In genomic region chr3:6392123-6392522, GRCh38 we compare ENCODE assay signal across 20 cellular contexts.
DNase-seq lines count a peak whose midpoint lies in the region; ATAC-seq and TF ChIP-seq lines count a peak whose summit lies in the region.
"Had no signal": no experiment of that assay in that cellular context is flagged by ENCODE, and none has a peak within 500 bp of the region (broad histone marks: within the 10 kb centered on the region; RNA-seq: fewer than 3 reads in every experiment).

No MANE protein-coding gene starts in this region.

- dilution Hi-C loops in mammary epithelial cell (cut with HindIII; ENCODE audit: low sequenced_read_pairs), result no loop called here

- H3K9ac ChIP-seq in mammary epithelial cell (ENCODE audit: insufficient read depth, low read length) (no peak overlapping the region), HCT116 (ENCODE audit: low read length) (no peak overlapping the region)

- intact Hi-C loops in MCF 10A (cut with micrococcal nuclease) (loop anchor here (1.0 kb wide), 1 partner anchor 407 kb away; no protein-coding TSS in a partner anchor), mammary epithelial cell (cut with micrococcal nuclease) (no loop called here), HCT116 (cut with micrococcal nuclease) (no loop called here), OCI-LY7 (cut with micrococcal nuclease; ENCODE audit: unreplicated experiment) (no loop called here)

- H3K36me3 Mint-ChIP-seq in MCF 10A (ENCODE audit: insufficient read depth, unreplicated experiment), result no peaks in the 10 kb centered on the region

- DNase-seq in MCF 10A (ENCODE audit: unreplicated experiment) (no peak), mammary epithelial cell (no peak), HCT116 (ENCODE audit: low read depth, low spot score) (no peak), OCI-LY7 (ENCODE audit: low spot score) (no peak), epithelial cell of esophagus (ENCODE audit: low read depth) (no peak), NCI-H1105 (lab: John Stamatoyannopoulos, UW) (no peak), occipital lobe (lab: John Stamatoyannopoulos, UW) (no peak)
- DNase-seq: ACHN, C1 segment of cervical spinal cord, DND-41, KBM-7, NCI-H1092, NCI-H2107, NCI-H2227 treated with DMSO at 0.1 percent for 48 hours, NCI-H524, Right ventricle myocardium superior, T-helper 1 cell, T-helper 9 cell had no signal

- H3K4me3 ChIP-seq in mammary epithelial cell (replicated peaks in 1 of 3; ENCODE audit: insufficient read depth in 1 of 3, low read depth in 2 of 3, low read length in 3 of 3), result no peak overlapping the region
- no peak overlapping the region for H3K4me3 ChIP-seq in HCT116 (replicated peaks in 1 of 2; ENCODE audit: low read depth in 1 of 2, low read length in 2 of 2)
- H3K4me3 ChIP-seq in OCI-LY7 (ENCODE audit: low read depth, low read length, poor library complexity, severe bottlenecking), result no peak overlapping the region
- no peak overlapping the region for H3K4me3 ChIP-seq in epithelial cell of esophagus (ENCODE audit: low read length)
- H3K4me3 ChIP-seq: GM23338 had no signal

- H3K9me3 ChIP-seq in mammary epithelial cell (replicated peaks; ENCODE audit: insufficient read depth, low read length) (peaks cover 5% of the 10 kb centered on the region), HCT116 (ENCODE audit: control insufficient read depth in 1 of 2, insufficient read depth in 1 of 2, low read depth in 1 of 2, low read length in 2 of 2) (no peaks in the 10 kb centered on the region), OCI-LY7 (ENCODE audit: low read length) (no peaks in the 10 kb centered on the region)

- no peak overlapping the region for H3K27ac Mint-ChIP-seq in MCF 10A (ENCODE audit: low read depth, unreplicated experiment)
- H3K27ac Mint-ChIP-seq: GM23338 had no signal

- H3K4me3 Mint-ChIP-seq in MCF 10A (ENCODE audit: unreplicated experiment), result no peak overlapping the region
- H3K4me3 Mint-ChIP-seq: GM23338 had no signal

- no peaks in the 10 kb centered on the region for H3K4me1 ChIP-seq in mammary epithelial cell (ENCODE audit: insufficient read depth, low read length)
- H3K4me1 ChIP-seq in HCT116 (ENCODE audit: control insufficient read depth in 1 of 2, insufficient read depth in 2 of 2, low read length in 2 of 2), result no peaks in the 10 kb centered on the region
- H3K4me1 ChIP-seq in OCI-LY7 (ENCODE audit: insufficient read depth, low read length, poor library complexity, severe bottlenecking), result no peaks in the 10 kb centered on the region

- POLR2A ChIA-PET in MCF 10A (lab: Yijun Ruan, JAX) (interaction anchor here (1.0 kb wide), 2 partner anchors 9 to 13 kb away, joined by 3 read pairs; no protein-coding TSS in a partner anchor), HCT116 (lab: Charles Lee) (no interaction called here), OCI-LY7 (lab: Charles Lee) (no interaction called here)

- H4K20me1 ChIP-seq in mammary epithelial cell (ENCODE audit: insufficient read depth, low read length) (no peaks in the 10 kb centered on the region), HCT116 (ENCODE audit: insufficient read depth) (no peaks in the 10 kb centered on the region), OCI-LY7 (ENCODE audit: insufficient read depth, low read length) (no peaks in the 10 kb centered on the region)

- no peak for ATAC-seq in HCT116
- ATAC-seq in GM18909 (IDR thresholded peaks at IDR 0.05; ENCODE audit: poor library complexity, unreplicated experiment), result no peak
- ATAC-seq: GM23338 had no signal

- TF ChIP-seq CTCF in MCF 10A (IDR thresholded peaks at IDR 0.05; ENCODE audit: unreplicated experiment) (peak; percentile 20), mammary epithelial cell (conservative IDR thresholded peaks at IDR 0.05 in 1 of 2, IDR thresholded peaks at IDR 0.05 in 1 of 2; ENCODE audit: extremely low read depth in 1 of 2, insufficient read depth in 1 of 2, low read depth in 1 of 2, low read length in 2 of 2) (no peak), HCT116 (IDR thresholded peaks at IDR 0.05 in 2 of 3, conservative IDR thresholded peaks at IDR 0.05 in 1 of 3; ENCODE audit: borderline replicate concordance in 1 of 3, insufficient read depth in 1 of 3, low read depth in 2 of 3, low read length in 2 of 3) (peak in 1 of 3 experiments; percentile 22; a peak in 1 of 6 replicates), OCI-LY7 (conservative IDR thresholded peaks at IDR 0.05; ENCODE audit: low read length) (peak; percentile 39; the same call in 1 of the 2 replicates), epithelial cell of esophagus (IDR thresholded peaks at IDR 0.05; ENCODE audit: insufficient read depth, low read depth, low read length, missing control alignments) (peak; percentile 9)

- H3K4me1 Mint-ChIP-seq in MCF 10A (ENCODE audit: insufficient read depth, unreplicated experiment), result no peaks in the 10 kb centered on the region
- H3K4me1 Mint-ChIP-seq: GM23338 had no signal

- in situ Hi-C loops in mammary epithelial cell (cut with MboI; ENCODE audit: low sequenced_read_pairs in 2 of 2), result no loop called here

- RAD21 ChIA-PET in HCT116 (lab: Charles Lee; ENCODE audit: low non-redundant PET in 1 of 2, low total read pairs in 2 of 2, uncharacterized antibody in 2 of 2, unreplicated experiment in 2 of 2), result no interaction called here

- H3K36me3 ChIP-seq in mammary epithelial cell (ENCODE audit: insufficient read depth, low read length), result no peaks in the 10 kb centered on the region
- no peaks in the 10 kb centered on the region for H3K36me3 ChIP-seq in HCT116 (ENCODE audit: control insufficient read depth in 1 of 2, insufficient read depth in 2 of 2, low read length in 2 of 2)
- no peaks in the 10 kb centered on the region for H3K36me3 ChIP-seq in OCI-LY7 (ENCODE audit: insufficient read depth, low read length)

- CTCF ChIA-PET in MCF 10A (lab: Yijun Ruan, JAX), result interaction anchor here (0.5 to 0.7 kb wide), 2 partner anchors 408 to 411 kb away, joined by 3 read pairs; no protein-coding TSS in a partner anchor
- CTCF ChIA-PET in mammary epithelial cell (lab: Charles Lee; ENCODE audit: low non-redundant PET), result no interaction called here
- CTCF ChIA-PET in HCT116 (lab: Charles Lee), result no interaction called here
- CTCF ChIA-PET in OCI-LY7 (lab: Charles Lee; ENCODE audit: unreplicated experiment), result no interaction called here

- H3K9me2 ChIP-seq in HCT116 (ENCODE audit: insufficient read depth) (no peaks in the 10 kb centered on the region), OCI-LY7 (ENCODE audit: insufficient read depth, low read length) (no peaks in the 10 kb centered on the region)

- H3K4me2 ChIP-seq in mammary epithelial cell (ENCODE audit: insufficient read depth, low read depth, low read length) (no peak overlapping the region), HCT116 (ENCODE audit: low read length) (no peak overlapping the region), OCI-LY7 (ENCODE audit: low read length) (no peak overlapping the region)
- H3K4me2 ChIP-seq: GM23338 had no signal

- peak; percentile 22 for TF ChIP-seq RAD21 in HCT116 (IDR thresholded peaks at IDR 0.05; ENCODE audit: low read depth)

- H2AFZ ChIP-seq in mammary epithelial cell (ENCODE audit: low read depth, low read length) (no peak overlapping the region), HCT116 (ENCODE audit: low read depth, low read length, poor library complexity, severe bottlenecking) (no peak overlapping the region), OCI-LY7 (ENCODE audit: low read length) (no peak overlapping the region)
- H2AFZ ChIP-seq: GM23338 had no signal

- no peak overlapping the region for H3K27ac ChIP-seq in mammary epithelial cell (ENCODE audit: insufficient read depth, low read depth, low read length)
- H3K27ac ChIP-seq in HCT116 (ENCODE audit: low read depth, low read length), result no peak overlapping the region
- H3K27ac ChIP-seq in OCI-LY7 (ENCODE audit: low read depth, low read length, poor library complexity, severe bottlenecking), result no peak overlapping the region

- no peak for TF ChIP-seq POLR2A in HCT116 (IDR thresholded peaks at IDR 0.05; ENCODE audit: borderline replicate concordance, extremely low read depth, insufficient read depth, insufficient read length)

- no peaks in the 10 kb centered on the region for H3K27me3 ChIP-seq in mammary epithelial cell (ENCODE audit: insufficient read depth, low read length)
- no peaks in the 10 kb centered on the region for H3K27me3 ChIP-seq in HCT116 (ENCODE audit: insufficient read depth, low read length)

- BruUV-seq in MCF 10A (replicated peaks; lab: Mats Ljungman, UMichigan) (no TSS peak), mammary epithelial cell (replicated peaks; lab: Mats Ljungman, UMichigan) (no TSS peak), HCT116 (replicated peaks; lab: Mats Ljungman, UMichigan) (no TSS peak), OCI-LY7 (replicated peaks; lab: Mats Ljungman, UMichigan) (no TSS peak)

- WGBS in mammary epithelial cell (ENCODE audit: low coverage, missing lambda C conversion rate), result 75% methylated on average over 2 of the region's 2 CpGs

- H3K27me3 Mint-ChIP-seq in MCF 10A (ENCODE audit: insufficient read depth, unreplicated experiment), result peaks cover 16% of the 10 kb centered on the region

- no peaks in the 10 kb centered on the region for H3K79me2 ChIP-seq in mammary epithelial cell (ENCODE audit: insufficient read depth, low read length)
- no peaks in the 10 kb centered on the region for H3K79me2 ChIP-seq in HCT116 (ENCODE audit: insufficient read depth, low read length)
- H3K79me2 ChIP-seq in OCI-LY7 (ENCODE audit: insufficient read depth, low read depth, low read length), result no peaks in the 10 kb centered on the region

- no peaks in the 10 kb centered on the region for H3K9me3 Mint-ChIP-seq in MCF 10A (ENCODE audit: unreplicated experiment)

TF ChIP-seq in HCT116, 20 proteins besides CTCF, POLR2A, EP300 and RAD21 (continues in another document):
- TF ChIP-seq ZNF274 (IDR thresholded peaks at IDR 0.05; ENCODE audit: low read depth, low read length) (no peak), CEBPB (IDR thresholded peaks at IDR 0.05; ENCODE audit: low read depth) (no peak), SP1 (IDR thresholded peaks at IDR 0.05; ENCODE audit: low read depth) (no peak)

Comparison
In these comparisons a context has a peak if more than half of its experiments do, and no peak if none do; other contexts are left out.
1. CTCF ChIP-seq: peak in MCF 10A (single experiment), OCI-LY7 (single experiment) and epithelial cell of esophagus (single experiment); none in mammary epithelial cell (0 of 2).